ENCODE assay signal across 9 cellular contexts in the genomic region with DNA sequence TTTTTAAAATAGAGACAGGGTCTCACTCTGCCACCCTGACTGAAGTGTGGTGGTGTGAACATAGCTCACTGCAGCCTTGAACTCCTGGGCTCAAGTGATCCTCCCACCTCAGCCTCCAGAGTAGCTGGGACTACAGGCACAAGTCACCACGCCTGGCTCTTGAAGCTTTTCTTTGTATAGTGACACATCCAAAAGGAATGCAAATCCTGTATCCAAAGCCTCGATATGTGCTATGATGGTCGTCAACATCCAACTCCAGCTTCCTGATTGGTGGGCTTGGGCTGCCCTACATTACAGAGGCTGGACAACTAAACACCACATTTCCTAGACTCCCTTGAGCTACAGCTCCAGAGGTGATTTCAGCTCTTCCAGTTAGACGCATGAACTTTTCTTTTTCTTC.
DNase-seq lines count a peak whose midpoint lies in the region; ATAC-seq and TF ChIP-seq lines count a peak whose summit lies in the region.
"Had no signal": no experiment of that assay in that cellular context is flagged by ENCODE, and none has a peak within 500 bp of the region (broad histone marks: within the 10 kb centered on the region; RNA-seq: fewer than 3 reads in every experiment).

No MANE protein-coding gene starts in this region.

- H3K4me3 ChIP-seq in CD8-positive, alpha-beta memory T cell (ENCODE audit: low read length), result no peak overlapping the region
- no peak overlapping the region for H3K4me3 ChIP-seq in astrocyte of the cerebellum (ENCODE audit: low read depth, low read length)
- H3K4me3 ChIP-seq in MM.1S (ENCODE audit: low read length), result no peak overlapping the region
- no peak overlapping the region for H3K4me3 ChIP-seq in aorta (ENCODE audit: low read length in 2 of 2)
- no peak overlapping the region for H3K4me3 ChIP-seq in BE2C (ENCODE audit: low read depth, low read length)

- no peaks in the 10 kb centered on the region for H3K79me2 ChIP-seq in MM.1S (ENCODE audit: low read length)

- no peak overlapping the region for H3K4me2 ChIP-seq in MM.1S (ENCODE audit: low read depth, low read length)

- H3K9ac ChIP-seq in MM.1S (ENCODE audit: low read length), result no peak overlapping the region

- no peaks in the 10 kb centered on the region for H3K9me3 ChIP-seq in CD8-positive, alpha-beta memory T cell (ENCODE audit: low read length)
- H3K9me3 ChIP-seq in MM.1S (replicated peaks; ENCODE audit: insufficient read depth, low read length), result no peaks in the 10 kb centered on the region
- no peaks in the 10 kb centered on the region for H3K9me3 ChIP-seq in aorta (ENCODE audit: control insufficient read depth, low read length)
- no peaks in the 10 kb centered on the region for H3K9me3 ChIP-seq in BE2C

- no peak overlapping the region for H3K4me3 Mint-ChIP-seq in CD8-positive, alpha-beta memory T cell

- TF ChIP-seq CTCF in astrocyte of the cerebellum (IDR thresholded peaks at IDR 0.05; ENCODE audit: low read depth, low read length, missing control alignments) (no peak), MM.1S (IDR thresholded peaks at IDR 0.05; ENCODE audit: low read length) (no peak), BE2C (IDR thresholded peaks at IDR 0.05; ENCODE audit: low read depth, low read length) (no peak)

- 19 to 28% methylated on average over 4 of the region's 4 CpGs for WGBS in aorta, 2 donors

- H3K27me3 Mint-ChIP-seq in CD8-positive, alpha-beta memory T cell, result peaks cover 0 to 1% of the 10 kb centered on the region in 2 donors

- H3F3A ChIP-seq in MM.1S (ENCODE audit: insufficient read depth, low read length), result no peaks in the 10 kb centered on the region

- peaks cover 11 to 83% (median 36%) of the 10 kb centered on the region in 3 donors for H3K36me3 Mint-ChIP-seq in CD8-positive, alpha-beta memory T cell

- H3K36me3 ChIP-seq in CD8-positive, alpha-beta memory T cell (ENCODE audit: insufficient read depth, low read length), result peaks cover 52% of the 10 kb centered on the region
- H3K36me3 ChIP-seq in MM.1S (replicated peaks; ENCODE audit: insufficient read depth, low read length) (no peaks in the 10 kb centered on the region), aorta (ENCODE audit: control insufficient read depth in 1 of 2, insufficient read depth in 2 of 2, low read length in 1 of 2) (peaks cover 4 to 5% of the 10 kb centered on the region in 2 donors), BE2C (no peaks in the 10 kb centered on the region; the same call in 1 of the 2 replicates)

- in situ Hi-C loops in astrocyte of the cerebellum (cut with HindIII; ENCODE audit: low sequenced_read_pairs), result no loop called here

- ATAC-seq in aorta (ENCODE audit: low FRiP score), result no peak
- ATAC-seq: esophagus mucosa had no signal

- DNase-seq in CD8-positive, alpha-beta memory T cell, result no peak
- DNase-seq in HT-29 (ENCODE audit: low spot score), result peak; percentile 26
- DNase-seq in astrocyte of the cerebellum (ENCODE audit: low read depth), result peak; percentile 60
- DNase-seq in lung microvascular endothelial cell (ENCODE audit: low read depth in 2 of 2), result peak; percentile 13 to 77
- DNase-seq in MM.1S, result no peak
- DNase-seq in superior temporal gyrus (ENCODE audit: extremely low spot score), result no peak
- no peak for DNase-seq in aorta
- no peak for DNase-seq in BE2C

- H3K27ac Mint-ChIP-seq in CD8-positive, alpha-beta memory T cell, result peak overlapping the region in 6 of 8 donors; percentile 9 to 80 (median 24)

- H2AFZ ChIP-seq in MM.1S (ENCODE audit: low read length), result no peak overlapping the region

- no peaks in the 10 kb centered on the region for H4K20me1 ChIP-seq in MM.1S (ENCODE audit: insufficient read depth, low read length)

- no peaks in the 10 kb centered on the region for H3K9me3 Mint-ChIP-seq in CD8-positive, alpha-beta memory T cell

- peaks cover 27 to 33% (median 28%) of the 10 kb centered on the region in 3 donors for H3K4me1 Mint-ChIP-seq in CD8-positive, alpha-beta memory T cell

- POLR2A ChIA-PET in CD8-positive, alpha-beta memory T cell (lab: Charles Lee), result interaction anchor here (0.6 kb wide), 1 partner anchor 270 kb away, joined by 3 read pairs; no protein-coding TSS in a partner anchor

- intact Hi-C loops in aorta (cut with DNase I), result no loop called here

- H3K4me1 ChIP-seq in CD8-positive, alpha-beta memory T cell (ENCODE audit: insufficient read depth, low read length), result peaks cover 15% of the 10 kb centered on the region
- no peaks in the 10 kb centered on the region for H3K4me1 ChIP-seq in MM.1S (ENCODE audit: low read length)
- H3K4me1 ChIP-seq in aorta (ENCODE audit: control insufficient read depth in 1 of 2, insufficient read depth in 2 of 2, low read length in 2 of 2), result no peaks in the 10 kb centered on the region
- H3K4me1 ChIP-seq in BE2C, result no peaks in the 10 kb centered on the region

- no peaks in the 10 kb centered on the region for H3K27me3 ChIP-seq in CD8-positive, alpha-beta memory T cell (ENCODE audit: insufficient read depth, low read length, poor library complexity, severe bottlenecking)
- H3K27me3 ChIP-seq in MM.1S (replicated peaks; ENCODE audit: insufficient read depth, low read length) (no peaks in the 10 kb centered on the region), aorta (ENCODE audit: control insufficient read depth in 1 of 2, insufficient read depth in 2 of 2, low read length in 1 of 2) (no peaks in the 10 kb centered on the region), BE2C (no peaks in the 10 kb centered on the region)

- no peak overlapping the region for H3K27ac ChIP-seq in CD8-positive, alpha-beta memory T cell (ENCODE audit: low read depth, low read length)
- no peak overlapping the region for H3K27ac ChIP-seq in MM.1S (ENCODE audit: low read length)
- no peak overlapping the region for H3K27ac ChIP-seq in aorta (ENCODE audit: low read depth in 1 of 2, low read length in 2 of 2)

- no peaks in the 10 kb centered on the region for H3K9me2 ChIP-seq in MM.1S (replicated peaks; ENCODE audit: insufficient read depth, low read length)

- CTCF ChIA-PET in CD8-positive, alpha-beta memory T cell (lab: Charles Lee), result no interaction called here

Comparison
In these comparisons a context has a peak if more than half of its experiments do, and no peak if none do; other contexts are left out.
1. DNase-seq: peak in HT-29 (single experiment), astrocyte of the cerebellum (single experiment) and lung microvascular endothelial cell (2 of 2); none in CD8-positive, alpha-beta memory T cell (0 of 5), MM.1S (single experiment), superior temporal gyrus (single experiment), aorta (0 of 2) and BE2C (single experiment).